Comparison of ENCODE assay signal across 3 cellular contexts in the genomic region with DNA sequence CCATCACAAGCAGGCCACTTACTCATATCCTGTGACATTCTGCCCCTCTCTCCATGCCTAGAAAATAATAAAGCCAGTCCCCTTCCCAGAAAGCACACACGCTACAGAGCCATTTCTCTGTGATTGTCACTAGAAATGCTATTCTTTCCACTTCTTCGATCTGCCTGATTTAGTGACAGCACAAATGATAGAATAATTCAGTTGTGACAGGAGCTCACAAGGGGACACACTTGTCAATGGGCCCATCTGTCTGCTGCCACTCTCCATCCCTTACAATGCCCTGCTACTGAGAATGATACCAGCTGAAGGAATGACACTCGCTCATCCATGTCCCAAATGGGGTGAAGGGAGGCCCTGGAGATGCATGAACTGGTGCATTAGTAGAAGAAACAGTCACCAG.
"Had no signal": no experiment of that assay in that cellular context is flagged by ENCODE, and none has a peak within 500 bp of the region (broad histone marks: within the 10 kb centered on the region; RNA-seq: fewer than 3 reads in every experiment).

No MANE protein-coding gene starts in this region.

- H3K4me3 ChIP-seq: GM12878 had no signal

- ATAC-seq: GM12878 had no signal

- DNase-seq: GDM1, GF-D8 had no signal
